In the genomic region with DNA sequence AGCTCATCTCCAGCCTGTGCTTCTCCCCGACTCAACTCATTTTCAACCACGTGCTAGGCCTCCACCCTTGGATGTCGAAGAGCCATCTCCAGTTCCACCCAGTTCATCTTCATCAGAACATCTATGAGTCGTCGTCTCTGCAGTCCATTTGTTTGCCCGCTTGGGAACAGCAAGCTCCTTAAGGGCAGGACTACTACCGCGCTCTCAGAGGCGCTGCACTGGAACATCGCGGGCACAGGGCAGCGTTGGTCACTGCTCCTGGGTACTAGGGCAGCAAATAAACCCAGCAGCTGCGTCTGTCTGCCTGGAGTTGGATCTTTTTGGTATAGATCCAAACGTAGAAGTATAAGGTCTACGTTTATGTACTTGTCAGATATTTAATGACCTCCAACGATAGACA, we compare ENCODE assay signal across 8 cellular contexts. TPM values are rescaled to one million over a fixed set of nuclear protein-coding genes. Genes with fewer than 3 reads are reported as not detected.
DNase-seq lines count a peak whose midpoint lies in the region; ATAC-seq, FAIRE-seq and TF ChIP-seq lines count a peak whose summit lies in the region.

No MANE protein-coding gene starts in this region.

- peak in 1 of 2 donors; percentile 9 for ATAC-seq in activated naive CD4-positive, alpha-beta T cell treated with anti-CD3 and anti-CD28 coated beads, Interleukin-2, amount 50 U/mL, for 72 hours
- ATAC-seq in heart left ventricle: peak in 2 of 4 donors; percentile 19 to 21

- H3K27ac ChIP-seq in heart left ventricle (peak overlapping the region; percentile 76 to 95 (median 90)), sigmoid colon (peak overlapping the region; percentile 92 to 95 (median 93))

- H3K4me3 ChIP-seq in heart left ventricle (peak overlapping the region; percentile 71 to 99 (median 84)), sigmoid colon (peak overlapping the region; percentile 76 to 89 (median 79))

- TF ChIP-seq CTCF in heart left ventricle (IDR thresholded peaks at IDR 0.05) (no peak), sigmoid colon (IDR thresholded peaks at IDR 0.05) (no peak), GM10266 (IDR thresholded peaks at IDR 0.05; ENCODE audit: control insufficient read depth, insufficient read depth, low read depth, missing control alignments) (no peak), D721Med (IDR thresholded peaks at IDR 0.05; ENCODE audit: insufficient read depth, missing control alignments) (no peak)

- intact Hi-C loops in heart left ventricle (cut with DNase I) (no loop called here), sigmoid colon (cut with DNase I) (no loop called here)

- H3K9me3 Mint-ChIP-seq in activated naive CD4-positive, alpha-beta T cell treated with anti-CD3 and anti-CD28 coated beads, Interleukin-2, amount 50 U/mL, for 72 hours: peaks cover 5 to 11% of the 10 kb centered on the region in 2 donors

- peaks cover 21 to 22% of the 10 kb centered on the region in 2 donors for H3K36me3 Mint-ChIP-seq in activated naive CD4-positive, alpha-beta T cell treated with anti-CD3 and anti-CD28 coated beads, Interleukin-2, amount 50 U/mL, for 72 hours

- no peak for TF ChIP-seq EP300 in sigmoid colon (IDR thresholded peaks at IDR 0.05)

- H3K36me3 ChIP-seq in heart left ventricle (no peaks in the 10 kb centered on the region), sigmoid colon (no peaks in the 10 kb centered on the region)

- peaks cover 0 to 25% (median 7%) of the 10 kb centered on the region in 12 donors for H3K4me1 ChIP-seq in heart left ventricle
- peaks cover 2 to 27% (median 12%) of the 10 kb centered on the region in 4 donors for H3K4me1 ChIP-seq in sigmoid colon

- H3K9me3 ChIP-seq in heart left ventricle (peaks cover 0 to 11% (median 0%) of the 10 kb centered on the region in 12 donors), sigmoid colon (no peaks in the 10 kb centered on the region)

- no peak for TF ChIP-seq POLR2A in heart left ventricle (IDR thresholded peaks at IDR 0.05)
- TF ChIP-seq POLR2A in sigmoid colon (IDR thresholded peaks at IDR 0.05): no peak

- no peak for FAIRE-seq in D721Med (lab: Jason Lieb, UNC)

- peak; percentile 65 for DNase-seq in activated effector memory CD4-positive, alpha-beta T cell treated with anti-CD3 and anti-CD28 coated beads, Interleukin-2, amount 50 U/mL, for 16 hours
- no peak for DNase-seq in activated effector memory CD4-positive, alpha-beta T cell treated with Interleukin-2 at 50 U/mL for 16 hours
- DNase-seq in activated naive CD4-positive, alpha-beta T cell treated with anti-CD3 and anti-CD28 coated beads, Interleukin-2, amount 50 U/mL, for 72 hours (ENCODE audit: low spot score in 2 of 2): peak in 1 of 2 donors; percentile 19
- DNase-seq in heart left ventricle (peak in 1 of 5 donors; percentile 33), sigmoid colon (no peak), iPS-NIHi7 (ENCODE audit: extremely low spot score) (no peak), GM10266 (ENCODE audit: extremely low spot score) (no peak), D721Med (ENCODE audit: insufficient read length, low spot score) (no peak)

- peak overlapping the region; percentile 89 to 94 for H3K27ac Mint-ChIP-seq in activated naive CD4-positive, alpha-beta T cell treated with anti-CD3 and anti-CD28 coated beads, Interleukin-2, amount 50 U/mL, for 72 hours

- H3K27me3 ChIP-seq in heart left ventricle (peaks cover 0 to 10% (median 0%) of the 10 kb centered on the region in 9 donors), sigmoid colon (peaks cover 0 to 3% (median 0%) of the 10 kb centered on the region in 3 donors)

- WGBS in heart left ventricle, 4 donors: 62 to 67% (median 63%) methylated on average over 16 of the region's 16 CpGs
- WGBS in sigmoid colon, 2 donors: 58% methylated on average over 16 of the region's 16 CpGs

RNA-seq across cellular contexts. Expression of a gene that starts 0.5 kb away (rescaled TPM):
- total RNA-seq in activated naive CD4-positive, alpha-beta T cell treated with anti-CD3 and anti-CD28 coated beads, Interleukin-2, amount 50 U/mL, for 72 hours: 10 to 100 TPM; 44.0 to 64.3 TPM
- 10 to 100 TPM; 22.8 to 52.7 (median 38.8) TPM for total RNA-seq in heart left ventricle
- 10 to 100 TPM; 16.1 to 19.3 TPM for polyA plus RNA-seq in heart left ventricle
- total RNA-seq in sigmoid colon: 10 to 100 TPM; 34.6 to 53.2 (median 37.3) TPM
- 10 to 100 TPM in 1 of 3 donors, 1 to 10 TPM in 2; 6.7 to 20.1 (median 9.0) TPM for polyA plus RNA-seq in sigmoid colon
